ENCODE assay signal across 16 cellular contexts in the genomic region with DNA sequence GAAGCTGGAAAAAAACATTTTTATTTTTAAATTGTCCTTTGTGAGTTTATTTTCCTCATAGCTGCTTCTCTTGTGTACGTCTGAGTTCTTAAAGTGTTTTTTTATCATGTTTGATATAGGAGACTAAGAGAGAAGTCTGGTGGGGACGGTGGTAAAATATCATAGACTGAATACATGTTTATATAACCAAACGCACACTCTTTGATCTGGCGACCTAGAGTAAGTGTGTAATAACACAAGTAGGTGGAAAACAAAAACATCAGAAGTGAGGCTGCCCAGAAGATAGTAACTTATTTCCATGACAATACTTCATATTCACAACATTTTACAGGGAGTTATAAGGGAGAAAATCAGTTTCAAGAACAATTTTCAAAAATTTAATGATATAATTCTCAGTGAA.
DNase-seq lines count a peak whose midpoint lies in the region; ATAC-seq, FAIRE-seq and TF ChIP-seq lines count a peak whose summit lies in the region.
"Had no signal": no experiment of that assay in that cellular context is flagged by ENCODE, and none has a peak within 500 bp of the region (broad histone marks: within the 10 kb centered on the region; RNA-seq: fewer than 3 reads in every experiment).

No MANE protein-coding gene starts in this region.

- intact Hi-C loops in IMR-90 (cut with micrococcal nuclease): no loop called here
- intact Hi-C loops in tibial artery (cut with DNase I; ENCODE audit: low total_unique reads): no loop called here
- intact Hi-C loops in ovary (cut with DNase I): no loop called here

- no peak overlapping the region for H2BK15ac ChIP-seq in IMR-90 (ENCODE audit: low read depth, low read length)

- no peak for TF ChIP-seq CTCF in IMR-90 (conservative IDR thresholded peaks at IDR 0.05; ENCODE audit: low read depth, low read length)
- no peak for TF ChIP-seq CTCF in chondrocyte (IDR thresholded peaks at IDR 0.05)
- TF ChIP-seq CTCF in keratinocyte (optimal IDR thresholded peaks at IDR 0.05 in 1 of 3, IDR thresholded peaks at IDR 0.05 in 1 of 3, conservative IDR thresholded peaks at IDR 0.05 in 1 of 3; ENCODE audit: extremely low read depth in 1 of 3, insufficient read depth in 2 of 3, low read length in 3 of 3): no peak
- TF ChIP-seq CTCF in tibial artery (IDR thresholded peaks at IDR 0.05): no peak
- TF ChIP-seq CTCF in ovary (IDR thresholded peaks at IDR 0.05): no peak
- TF ChIP-seq CTCF in MM.1S (IDR thresholded peaks at IDR 0.05; ENCODE audit: low read length): no peak

- H3K4me1 ChIP-seq in IMR-90 (ENCODE audit: control insufficient read depth, insufficient read depth, low read length) (peaks cover 3% of the 10 kb centered on the region), keratinocyte (ENCODE audit: control insufficient read depth, extremely low read depth, insufficient read depth, low read length) (no peaks in the 10 kb centered on the region), tibial artery (peaks cover 0 to 36% (median 4%) of the 10 kb centered on the region in 4 donors), ovary (ENCODE audit: insufficient read depth) (peaks cover 2% of the 10 kb centered on the region), MM.1S (ENCODE audit: low read length) (no peaks in the 10 kb centered on the region)
- H3K4me1 ChIP-seq: HAP-1 had no signal

- no peak overlapping the region for H3K9ac ChIP-seq in IMR-90 (ENCODE audit: low read depth, low read length)
- H3K9ac ChIP-seq in keratinocyte (ENCODE audit: control insufficient read depth, extremely low read depth, insufficient read depth, low read length): no peak overlapping the region
- no peak overlapping the region for H3K9ac ChIP-seq in MM.1S (ENCODE audit: low read length)

- no peaks in the 10 kb centered on the region for H3F3A ChIP-seq in MM.1S (ENCODE audit: insufficient read depth, low read length)

- WGBS in IMR-90 (ENCODE audit: extremely low coverage in 2 of 2, insufficient read length in 1 of 2), 2 experiments: no CpG with 5 or more reads among the region's 4 CpGs
- WGBS in ovary, 3 donors: 2 to 11% (median 4%) methylated on average over 4 of the region's 4 CpGs

- no peaks in the 10 kb centered on the region for H4K20me1 ChIP-seq in IMR-90 (ENCODE audit: insufficient read depth, low read length)
- H4K20me1 ChIP-seq in keratinocyte (ENCODE audit: control insufficient read depth, extremely low read depth, insufficient read depth, low read length): no peaks in the 10 kb centered on the region
- no peaks in the 10 kb centered on the region for H4K20me1 ChIP-seq in MM.1S (ENCODE audit: insufficient read depth, low read length)

- H3K9me1 ChIP-seq in IMR-90 (ENCODE audit: insufficient read depth, low read length) (no peaks in the 10 kb centered on the region), keratinocyte (ENCODE audit: control insufficient read depth, extremely low read depth, insufficient read depth, low read length) (no peaks in the 10 kb centered on the region)

- POLR2A ChIA-PET in IMR-90 (lab: Charles Lee; ENCODE audit: unreplicated experiment): no interaction called here

- no peak overlapping the region for H2AK9ac ChIP-seq in IMR-90 (replicated peaks; ENCODE audit: low read depth, low read length, poor library complexity)

- H3K27ac ChIP-seq in IMR-90 (ENCODE audit: insufficient read depth, low read length) (peak overlapping the region; percentile 9; the same call in 1 of the 2 replicates), keratinocyte (ENCODE audit: control insufficient read depth, insufficient read depth, low read length) (no peak overlapping the region), tibial artery (peak overlapping the region; percentile 70 to 75), ovary (peak overlapping the region in 1 of 2 donors; percentile 40), MM.1S (ENCODE audit: low read length) (no peak overlapping the region)
- H3K27ac ChIP-seq: RWPE1, SJCRH30 had no signal

- H3K14ac ChIP-seq in IMR-90 (replicated peaks; ENCODE audit: low read depth, low read length): 0 out of 2 replicates have a peak overlapping the region, but pooled peaks have one; percentile 34

- H3K27me3 Mint-ChIP-seq in chondrocyte (ENCODE audit: low read depth): no peaks in the 10 kb centered on the region
- H3K27me3 Mint-ChIP-seq: CD4-positive, alpha-beta T cell had no signal

- peaks cover 25% of the 10 kb centered on the region for H3K4me1 Mint-ChIP-seq in chondrocyte (ENCODE audit: low read depth)

- no TSS peak for BruUV-seq in IMR-90 (replicated peaks; lab: Mats Ljungman, UMichigan)

- peak; percentile 6 for DNase-seq in IMR-90
- no peak for DNase-seq in chondrocyte (ENCODE audit: low spot score)
- DNase-seq in keratinocyte (ENCODE audit: low read depth, low spot score): no peak
- DNase-seq in tibial artery: no peak
- no peak for DNase-seq in ovary
- no peak for DNase-seq in DMS153 treated with DMSO at 0.1 percent for 48 hours (lab: John Stamatoyannopoulos, UW; ENCODE audit: unreplicated experiment)
- no peak for DNase-seq in MM.1S
- DNase-seq: CD4-positive, alpha-beta T cell; KBM-7; NCI-H1417 treated with DMSO at 0.1 percent for 48 hours; NCI-H2029; NCI-H2171 treated with DMSO at 0.1 percent for 48 hours; NCI-H446 treated with DMSO at 0.1 percent for 48 hours; SJCRH30 had no signal

- ATAC-seq in IMR-90 (ENCODE audit: low read depth): no peak

- H3K4me2 ChIP-seq in IMR-90 (ENCODE audit: low read depth, low read length): no peak overlapping the region; the same call in 1 of the 2 replicates
- H3K4me2 ChIP-seq in keratinocyte (ENCODE audit: control insufficient read depth, extremely low read depth, insufficient read depth, low read depth, low read length): no peak overlapping the region
- H3K4me2 ChIP-seq in MM.1S (ENCODE audit: low read depth, low read length): no peak overlapping the region

- CTCF ChIA-PET in IMR-90 (lab: Yijun Ruan, JAX): interaction anchor here (1.4 kb wide), 1 partner anchor 9 kb away, joined by 3 read pairs; no protein-coding TSS in a partner anchor

- H3K9me3 ChIP-seq in IMR-90 (ENCODE audit: control insufficient read depth, insufficient read depth, low read length) (no peaks in the 10 kb centered on the region), keratinocyte (ENCODE audit: control insufficient read depth, low read depth, low read length) (no peaks in the 10 kb centered on the region), tibial artery (no peaks in the 10 kb centered on the region), ovary (no peaks in the 10 kb centered on the region), MM.1S (replicated peaks; ENCODE audit: insufficient read depth, low read length) (no peaks in the 10 kb centered on the region)
- H3K9me3 ChIP-seq: HAP-1, SJCRH30 had no signal

- in situ Hi-C loops in IMR-90 (cut with MboI; ENCODE audit: low sequenced_read_pairs): no loop called here

- dilution Hi-C loops in IMR-90 (cut with HindIII; ENCODE audit: low sequenced_read_pairs, unreplicated experiment) (no loop called here), keratinocyte (cut with MboI; ENCODE audit: extremely low pct_ligation_motif_present, low sequenced_read_pairs) (no loop called here)

- no peak overlapping the region; the same call in 1 of the 2 replicates for H2BK20ac ChIP-seq in IMR-90 (ENCODE audit: low read depth, low read length)

- H3K27ac Mint-ChIP-seq in chondrocyte (ENCODE audit: unreplicated experiment): peak overlapping the region; percentile 13
- H3K27ac Mint-ChIP-seq: CD4-positive, alpha-beta T cell had no signal

- H3K79me1 ChIP-seq in IMR-90 (ENCODE audit: low read depth in 1 of 2, low read length in 2 of 2): no peaks in the 10 kb centered on the region

- H3K9me3 Mint-ChIP-seq in chondrocyte (ENCODE audit: low read depth): no peaks in the 10 kb centered on the region

- TF ChIP-seq POLR2A in IMR-90 (IDR thresholded peaks at IDR 0.05; ENCODE audit: low read depth, low read length): no peak
- TF ChIP-seq POLR2A in ovary (IDR thresholded peaks at IDR 0.05): no peak

- H2BK120ac ChIP-seq in IMR-90 (ENCODE audit: low read depth, low read length): peak overlapping the region; percentile 58; the same call in 1 of the 2 replicates

- H3K79me2 ChIP-seq in keratinocyte (ENCODE audit: control insufficient read depth, insufficient read depth, low read length) (no peaks in the 10 kb centered on the region), MM.1S (ENCODE audit: low read length) (no peaks in the 10 kb centered on the region)

- no peak overlapping the region for H2AFZ ChIP-seq in IMR-90 (replicated peaks; ENCODE audit: low read length, poor library complexity)
- peak overlapping the region; percentile 44 for H2AFZ ChIP-seq in keratinocyte (ENCODE audit: control insufficient read depth, low read length)
- H2AFZ ChIP-seq in MM.1S (ENCODE audit: low read length): no peak overlapping the region

- H3K36me3 ChIP-seq in IMR-90 (ENCODE audit: control insufficient read depth, insufficient read depth, low read length) (no peaks in the 10 kb centered on the region), keratinocyte (ENCODE audit: control insufficient read depth in 2 of 2, extremely low read depth in 1 of 2, insufficient read depth in 2 of 2, low read length in 2 of 2) (no peaks in the 10 kb centered on the region), tibial artery (no peaks in the 10 kb centered on the region), ovary (no peaks in the 10 kb centered on the region), MM.1S (replicated peaks; ENCODE audit: insufficient read depth, low read length) (no peaks in the 10 kb centered on the region)
- H3K36me3 ChIP-seq: HAP-1, SJCRH30 had no signal

- H4K5ac ChIP-seq in IMR-90 (ENCODE audit: low read depth, low read length): no peak overlapping the region; the same call in 1 of the 2 replicates

- TF ChIP-seq RAD21 in IMR-90 (IDR thresholded peaks at IDR 0.05; ENCODE audit: low read length): no peak

- no peaks in the 10 kb centered on the region for H3K36me3 Mint-ChIP-seq in chondrocyte (ENCODE audit: low read depth)

- H3K9me2 ChIP-seq in MM.1S (replicated peaks; ENCODE audit: insufficient read depth, low read length): no peaks in the 10 kb centered on the region

- H3K4ac ChIP-seq in IMR-90 (ENCODE audit: low read depth, low read length): 0 out of 2 replicates have a peak overlapping the region, but pooled peaks have one; percentile 30

- peak overlapping the region; percentile 93 for H2BK5ac ChIP-seq in IMR-90 (ENCODE audit: low read depth, low read length, poor library complexity, severe bottlenecking)

- H3K18ac ChIP-seq in IMR-90 (ENCODE audit: low read depth, low read length): peak overlapping the region; percentile 45; the same call in 1 of the 2 replicates

- no peak overlapping the region for H3K23ac ChIP-seq in IMR-90 (ENCODE audit: low read depth, low read length)

- no peak overlapping the region for H2AK5ac ChIP-seq in IMR-90 (ENCODE audit: low read depth, low read length)

- H3K4me3 Mint-ChIP-seq in chondrocyte (ENCODE audit: unreplicated experiment): no peak overlapping the region
- H3K4me3 Mint-ChIP-seq: CD4-positive, alpha-beta T cell had no signal

- H4K91ac ChIP-seq in IMR-90 (ENCODE audit: insufficient read depth, low read depth, low read length): no peak overlapping the region

- no peak overlapping the region for H3K56ac ChIP-seq in IMR-90 (ENCODE audit: extremely low read depth, insufficient read depth, low read length)

- H3K4me3 ChIP-seq in IMR-90 (ENCODE audit: insufficient read depth, low read depth, low read length): no peak overlapping the region
- no peak overlapping the region for H3K4me3 ChIP-seq in keratinocyte (ENCODE audit: control insufficient read depth in 2 of 3, extremely low read depth in 1 of 3, insufficient read depth in 2 of 3, low read depth in 1 of 3, low read length in 3 of 3)
- H3K4me3 ChIP-seq in tibial artery: peak overlapping the region in 1 of 2 donors; percentile 18
- H3K4me3 ChIP-seq in ovary: no peak overlapping the region
- no peak overlapping the region for H3K4me3 ChIP-seq in MM.1S (ENCODE audit: low read length)
- H3K4me3 ChIP-seq: HAP-1, SJCRH30 had no signal

- no peak for TF ChIP-seq EP300 in ovary (IDR thresholded peaks at IDR 0.05)

- no peak overlapping the region; a peak in 1 of 4 replicates for H4K8ac ChIP-seq in IMR-90 (ENCODE audit: low read depth in 2 of 2, low read length in 2 of 2)

- FAIRE-seq in keratinocyte (lab: Jason Lieb, UNC): no peak

- no peaks in the 10 kb centered on the region for H3K27me3 ChIP-seq in IMR-90 (ENCODE audit: control insufficient read depth, insufficient read depth, low read length)
- H3K27me3 ChIP-seq in keratinocyte (ENCODE audit: control insufficient read depth, extremely low read depth, insufficient read depth, low read length): no peaks in the 10 kb centered on the region
- no peaks in the 10 kb centered on the region for H3K27me3 ChIP-seq in tibial artery
- H3K27me3 ChIP-seq in ovary: no peaks in the 10 kb centered on the region
- no peaks in the 10 kb centered on the region for H3K27me3 ChIP-seq in MM.1S (replicated peaks; ENCODE audit: insufficient read depth, low read length)
- H3K27me3 ChIP-seq: SJCRH30 had no signal

Comparison
In these comparisons a context has a peak if more than half of its experiments do, and no peak if none do; other contexts are left out.
1. H3K27ac ChIP-seq: peak in IMR-90 (single experiment) and tibial artery (2 of 2); none in keratinocyte (single experiment) and MM.1S (single experiment).